ENCODE assay signal across 1 cellular context in genomic region chr2:44623622-44624351, GRCh38.
TF ChIP-seq lines count a peak whose summit lies in the region.

No MANE protein-coding gene starts in this region.

TF ChIP-seq in SK-N-SH, 30 proteins besides CTCF, POLR2A, EP300 and RAD21 (continued from another document):
- TF ChIP-seq, protein P1, sequence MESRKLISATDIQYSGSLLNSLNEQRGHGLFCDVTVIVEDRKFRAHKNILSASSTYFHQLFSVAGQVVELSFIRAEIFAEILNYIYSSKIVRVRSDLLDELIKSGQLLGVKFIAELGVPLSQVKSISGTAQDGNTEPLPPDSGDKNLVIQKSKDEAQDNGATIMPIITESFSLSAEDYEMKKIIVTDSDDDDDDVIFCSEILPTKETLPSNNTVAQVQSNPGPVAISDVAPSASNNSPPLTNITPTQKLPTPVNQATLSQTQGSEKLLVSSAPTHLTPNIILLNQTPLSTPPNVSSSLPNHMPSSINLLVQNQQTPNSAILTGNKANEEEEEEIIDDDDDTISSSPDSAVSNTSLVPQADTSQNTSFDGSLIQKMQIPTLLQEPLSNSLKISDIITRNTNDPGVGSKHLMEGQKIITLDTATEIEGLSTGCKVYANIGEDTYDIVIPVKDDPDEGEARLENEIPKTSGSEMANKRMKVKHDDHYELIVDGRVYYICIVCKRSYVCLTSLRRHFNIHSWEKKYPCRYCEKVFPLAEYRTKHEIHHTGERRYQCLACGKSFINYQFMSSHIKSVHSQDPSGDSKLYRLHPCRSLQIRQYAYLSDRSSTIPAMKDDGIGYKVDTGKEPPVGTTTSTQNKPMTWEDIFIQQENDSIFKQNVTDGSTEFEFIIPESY (IDR thresholded peaks at IDR 0.05; ENCODE audit: borderline replicate concordance, low read depth) = no peak
- no peak for TF ChIP-seq TCF12 (IDR thresholded peaks at IDR 0.05)
- TF ChIP-seq, protein P2, sequence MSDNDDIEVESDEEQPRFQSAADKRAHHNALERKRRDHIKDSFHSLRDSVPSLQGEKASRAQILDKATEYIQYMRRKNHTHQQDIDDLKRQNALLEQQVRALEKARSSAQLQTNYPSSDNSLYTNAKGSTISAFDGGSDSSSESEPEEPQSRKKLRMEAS (IDR thresholded peaks at IDR 0.05; ENCODE audit: low read depth) = no peak
